In the genomic region with DNA sequence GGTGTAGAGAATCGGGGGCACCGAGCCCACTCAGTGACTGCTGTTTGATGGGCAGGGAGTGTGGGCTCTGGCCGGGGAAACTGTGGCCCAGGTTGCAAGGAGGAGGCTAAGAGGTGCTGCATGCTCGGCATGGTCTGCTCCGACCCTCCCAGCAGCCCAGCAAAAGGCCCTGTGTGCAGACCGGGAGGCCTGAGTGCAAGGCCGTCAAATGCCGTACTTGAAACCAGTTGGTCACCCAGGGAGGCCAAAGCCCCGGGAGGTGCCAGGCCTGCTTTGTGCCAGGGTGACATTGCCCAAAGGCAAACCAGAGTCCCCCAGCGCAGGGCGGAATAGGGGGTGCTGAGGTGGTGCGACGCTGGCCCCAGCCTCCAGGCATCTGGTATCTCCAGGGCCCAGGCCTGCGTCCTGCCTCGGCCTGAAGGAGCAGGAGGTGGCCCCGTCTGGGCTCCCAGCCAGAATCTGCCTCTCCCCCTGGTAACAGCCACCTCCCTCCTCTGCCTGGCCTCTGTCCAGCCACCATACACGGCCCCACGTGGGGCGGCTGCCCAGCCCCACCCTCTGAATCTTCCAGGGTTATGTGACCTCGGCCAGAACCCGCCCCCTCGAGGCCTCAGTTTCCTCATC, we compare ENCODE assay signal across 2 cellular contexts.
TF ChIP-seq lines count a peak whose summit lies in the region.

No MANE protein-coding gene starts in this region.

TF ChIP-seq in GM23338, 12 proteins besides CTCF, POLR2A, EP300 and RAD21:
- TF ChIP-seq ZNF114 (CRISPR knock-in tag; IDR thresholded peaks at IDR 0.05): no peak

TF ChIP-seq in H1, 55 proteins besides CTCF, POLR2A, EP300 and RAD21:
- TF ChIP-seq TAF1 (IDR thresholded peaks at IDR 0.05; ENCODE audit: low read depth, low read length): no peak
- TF ChIP-seq RXRA (IDR thresholded peaks at IDR 0.05; ENCODE audit: insufficient read depth, low read depth, low read length): no peak
- TF ChIP-seq BRCA1 (IDR thresholded peaks at IDR 0.05; ENCODE audit: low read depth, low read length): no peak
- no peak for TF ChIP-seq POU5F1 (IDR thresholded peaks at IDR 0.05; ENCODE audit: low read depth, low read length)
- TF ChIP-seq CHD2 (IDR thresholded peaks at IDR 0.05; ENCODE audit: low read length): no peak
- TF ChIP-seq, protein P1, sequence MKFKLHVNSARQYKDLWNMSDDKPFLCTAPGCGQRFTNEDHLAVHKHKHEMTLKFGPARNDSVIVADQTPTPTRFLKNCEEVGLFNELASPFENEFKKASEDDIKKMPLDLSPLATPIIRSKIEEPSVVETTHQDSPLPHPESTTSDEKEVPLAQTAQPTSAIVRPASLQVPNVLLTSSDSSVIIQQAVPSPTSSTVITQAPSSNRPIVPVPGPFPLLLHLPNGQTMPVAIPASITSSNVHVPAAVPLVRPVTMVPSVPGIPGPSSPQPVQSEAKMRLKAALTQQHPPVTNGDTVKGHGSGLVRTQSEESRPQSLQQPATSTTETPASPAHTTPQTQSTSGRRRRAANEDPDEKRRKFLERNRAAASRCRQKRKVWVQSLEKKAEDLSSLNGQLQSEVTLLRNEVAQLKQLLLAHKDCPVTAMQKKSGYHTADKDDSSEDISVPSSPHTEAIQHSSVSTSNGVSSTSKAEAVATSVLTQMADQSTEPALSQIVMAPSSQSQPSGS (IDR thresholded peaks at IDR 0.05; ENCODE audit: low read length): no peak
- TF ChIP-seq, protein P2, sequence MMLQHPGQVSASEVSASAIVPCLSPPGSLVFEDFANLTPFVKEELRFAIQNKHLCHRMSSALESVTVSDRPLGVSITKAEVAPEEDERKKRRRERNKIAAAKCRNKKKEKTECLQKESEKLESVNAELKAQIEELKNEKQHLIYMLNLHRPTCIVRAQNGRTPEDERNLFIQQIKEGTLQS (IDR thresholded peaks at IDR 0.05; ENCODE audit: insufficient read depth, low read depth, low read length): no peak
- TF ChIP-seq GTF2F1 (IDR thresholded peaks at IDR 0.05; ENCODE audit: borderline replicate concordance, low read depth, low read length): no peak
- no peak for TF ChIP-seq PHF8 (conservative IDR thresholded peaks at IDR 0.05; ENCODE audit: low read depth, low read length)
- no peak for TF ChIP-seq FOSL1 (IDR thresholded peaks at IDR 0.05; ENCODE audit: insufficient read depth, low read depth, low read length)
- no peak for TF ChIP-seq CBX5 (IDR thresholded peaks at IDR 0.05; ENCODE audit: low read depth, low read length)
- TF ChIP-seq CEBPB (IDR thresholded peaks at IDR 0.05; ENCODE audit: low read depth, low read length): no peak
- no peak for TF ChIP-seq JUND (IDR thresholded peaks at IDR 0.05; ENCODE audit: low read length)
- no peak for TF ChIP-seq BACH1 (IDR thresholded peaks at IDR 0.05; ENCODE audit: low read length)
- no peak for TF ChIP-seq HDAC2 (IDR thresholded peaks at IDR 0.05; ENCODE audit: borderline replicate concordance in 1 of 2, low read depth in 2 of 2, low read length in 2 of 2)
- no peak for TF ChIP-seq MAFK (IDR thresholded peaks at IDR 0.05; ENCODE audit: low read depth, low read length)
- TF ChIP-seq RNF2 (IDR thresholded peaks at IDR 0.05; ENCODE audit: borderline replicate concordance, low read depth, low read length, missing control alignments, poor library complexity, severe bottlenecking): no peak
- TF ChIP-seq EZH2 (IDR thresholded peaks at IDR 0.05; ENCODE audit: low read depth, low read length, severe bottlenecking): no peak
- TF ChIP-seq, protein P3, sequence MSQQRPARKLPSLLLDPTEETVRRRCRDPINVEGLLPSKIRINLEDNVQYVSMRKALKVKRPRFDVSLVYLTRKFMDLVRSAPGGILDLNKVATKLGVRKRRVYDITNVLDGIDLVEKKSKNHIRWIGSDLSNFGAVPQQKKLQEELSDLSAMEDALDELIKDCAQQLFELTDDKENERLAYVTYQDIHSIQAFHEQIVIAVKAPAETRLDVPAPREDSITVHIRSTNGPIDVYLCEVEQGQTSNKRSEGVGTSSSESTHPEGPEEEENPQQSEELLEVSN (IDR thresholded peaks at IDR 0.05): no peak
- no peak for TF ChIP-seq CBX8 (IDR thresholded peaks at IDR 0.05; ENCODE audit: borderline replicate concordance, low read depth, low read length)
